In genomic region chr3:68958932-68959331, GRCh38 we compare ENCODE assay signal across 23 cellular contexts.
"Had no signal": no experiment of that assay in that cellular context is flagged by ENCODE, and none has a peak within 500 bp of the region (broad histone marks: within the 10 kb centered on the region; RNA-seq: fewer than 3 reads in every experiment).

No MANE protein-coding gene starts in this region.

- H3K4me3 Mint-ChIP-seq: natural killer cell; nephron; neural progenitor cell; stimulated activated memory B cell treated with anti-CD40 and anti-IgM and Interleukin-4, amounts not matched to agents 10 μg/mL and 1 μg/mL and 100 μg/mL, for 72 hours; stimulated activated naive CD8-positive, alpha-beta T cell treated with anti-CD3 and anti-CD28 coated beads, Interleukin-15, Interleukin-2, amounts not matched to agents 100 ng/mL and 50 ng/mL, for 24 hours had no signal

- DNase-seq: natural killer cell; occipital lobe; ovary; posterior cingulate gyrus; psoas muscle; right cardiac atrium; right lobe of liver; spleen; stimulated activated CD4-positive, alpha-beta T cell treated with anti-CD3 and anti-CD28 coated beads, Interleukin-12 subunit alpha, Interleukin-12 subunit beta, amount 100 ng/mL, for 4 hours; stimulated activated CD4-positive, alpha-beta T cell treated with anti-CD3 and anti-CD28 coated beads, Interleukin-1b, Interleukin-23, amount 100 ng/mL, for 48 hours; stimulated activated CD4-positive, alpha-beta T cell treated with anti-CD3 and anti-CD28 coated beads, Interleukin-4, amount 100 ng/mL, for 1 hour; stimulated activated CD4-positive, alpha-beta T cell treated with anti-CD3 and anti-CD28 coated beads, Interleukin-4, amount 100 ng/mL, for 4 hours; stimulated activated CD8-positive, alpha-beta memory T cell treated with anti-CD3 and anti-CD28 coated beads, Interleukin-4, amount 100 ng/mL, for 48 hours; stimulated activated naive CD4-positive, alpha-beta T cell treated with Interleukin-2 at 50 U/mL for 16 hours; stomach; thyroid gland; trophoblast cell; upper lobe of left lung had no signal

- ATAC-seq: natural killer cell; psoas muscle; right cardiac atrium; stimulated activated memory B cell treated with anti-CD40 and anti-IgM and Interleukin-4, amounts not matched to agents 10 μg/mL and 1 μg/mL and 100 μg/mL, for 72 hours had no signal

- H3K9me3 Mint-ChIP-seq: natural killer cell; stimulated activated memory B cell treated with anti-CD40 and anti-IgM and Interleukin-4, amounts not matched to agents 10 μg/mL and 1 μg/mL and 100 μg/mL, for 72 hours; stimulated activated naive CD8-positive, alpha-beta T cell treated with anti-CD3 and anti-CD28 coated beads, Interleukin-15, Interleukin-2, amounts not matched to agents 100 ng/mL and 50 ng/mL, for 24 hours had no signal

- H3K4me1 Mint-ChIP-seq: natural killer cell had no signal

- H3K36me3 Mint-ChIP-seq: natural killer cell; neural progenitor cell; stimulated activated memory B cell treated with anti-CD40 and anti-IgM and Interleukin-4, amounts not matched to agents 10 μg/mL and 1 μg/mL and 100 μg/mL, for 72 hours had no signal

- H3K27ac Mint-ChIP-seq: natural killer cell; nephron; neural progenitor cell; progenitor cell of endocrine pancreas; stimulated activated memory B cell treated with anti-CD40 and anti-IgM and Interleukin-4, amounts not matched to agents 10 μg/mL and 1 μg/mL and 100 μg/mL, for 72 hours; stimulated activated naive CD8-positive, alpha-beta T cell treated with anti-CD3 and anti-CD28 coated beads, Interleukin-15, Interleukin-2, amounts not matched to agents 100 ng/mL and 50 ng/mL, for 24 hours had no signal
